In genomic region chr1:12604114-12604874, GRCh38 we compare ENCODE assay signal across 1 cellular context.
TF ChIP-seq lines count a peak whose summit lies in the region.

No MANE protein-coding gene starts in this region.

TF ChIP-seq in HepG2, 621 proteins besides CTCF, POLR2A, EP300 and RAD21 (continued from another document and continues in another):
- TF ChIP-seq CREM (IDR thresholded peaks at IDR 0.05) (peak; percentile 84), CREM (CRISPR knock-in tag; IDR thresholded peaks at IDR 0.05) (no peak), FOXC1 (CRISPR knock-in tag; IDR thresholded peaks at IDR 0.05; ENCODE audit: borderline replicate concordance) (0 out of 2 replicates have a peak, but pooled peaks have one; percentile 36), MIER2 (CRISPR knock-in tag; IDR thresholded peaks at IDR 0.05) (0 out of 2 replicates have a peak, but pooled peaks have one; percentile 62), ZNF503 (CRISPR knock-in tag; IDR thresholded peaks at IDR 0.05) (peak; percentile 67; the same call in 1 of the 2 replicates), ZNF547 (CRISPR knock-in tag; IDR thresholded peaks at IDR 0.05) (no peak), RBM39 (IDR thresholded peaks at IDR 0.05; ENCODE audit: low read depth, low read length, poor library complexity, severe bottlenecking) (no peak), NFE2L2 (IDR thresholded peaks at IDR 0.05; ENCODE audit: low read length) (no peak), SRSF4 (IDR thresholded peaks at IDR 0.05; ENCODE audit: low read depth, low read length, poor library complexity, severe bottlenecking) (no peak), ZNF362 (CRISPR knock-in tag; IDR thresholded peaks at IDR 0.05; ENCODE audit: borderline replicate concordance) (peak; percentile 49; the same call in 1 of the 2 replicates), SMARCE1 (IDR thresholded peaks at IDR 0.05; ENCODE audit: borderline replicate concordance) (no peak), ARNT2 (CRISPR knock-in tag; IDR thresholded peaks at IDR 0.05; ENCODE audit: low read depth) (0 out of 2 replicates have a peak, but pooled peaks have one; percentile 25), NAIF1 (CRISPR knock-in tag; IDR thresholded peaks at IDR 0.05; ENCODE audit: borderline replicate concordance) (no peak), PRMT3 (CRISPR knock-in tag; IDR thresholded peaks at IDR 0.05; ENCODE audit: borderline replicate concordance, low read depth) (no peak), REL (CRISPR knock-in tag; conservative IDR thresholded peaks at IDR 0.05) (no peak), TFDP2 (CRISPR knock-in tag; IDR thresholded peaks at IDR 0.05) (peak; percentile 24; the same call in 1 of the 2 replicates), ZBTB38 (CRISPR knock-in tag; IDR thresholded peaks at IDR 0.05) (peak; percentile 62), GABPB1 (CRISPR knock-in tag; IDR thresholded peaks at IDR 0.05) (peak; percentile 41; the same call in 1 of the 2 replicates), RXRB (CRISPR knock-in tag; IDR thresholded peaks at IDR 0.05; ENCODE audit: borderline replicate concordance) (peak; percentile 100), ZNF124 (CRISPR knock-in tag; IDR thresholded peaks at IDR 0.05) (no peak), ZKSCAN5 (CRISPR knock-in tag; IDR thresholded peaks at IDR 0.05) (no peak), ZSCAN22 (CRISPR knock-in tag; IDR thresholded peaks at IDR 0.05) (no peak), CREBL2 (CRISPR knock-in tag; IDR thresholded peaks at IDR 0.05; ENCODE audit: borderline replicate concordance) (no peak), ZNF570 (CRISPR knock-in tag; IDR thresholded peaks at IDR 0.05; ENCODE audit: borderline replicate concordance) (no peak), ZNF451 (CRISPR knock-in tag; IDR thresholded peaks at IDR 0.05) (no peak), ISL2 (CRISPR knock-in tag; IDR thresholded peaks at IDR 0.05) (peak; percentile 75), SMC3 (IDR thresholded peaks at IDR 0.05; ENCODE audit: low read length) (no peak), JUND (CRISPR knock-in tag; IDR thresholded peaks at IDR 0.05) (peak; percentile 92), ZNF121 (CRISPR knock-in tag; IDR thresholded peaks at IDR 0.05) (no peak), PRPF4 (IDR thresholded peaks at IDR 0.05; ENCODE audit: low read depth, low read length, poor library complexity, severe bottlenecking) (no peak), GTF2F1 (IDR thresholded peaks at IDR 0.05; ENCODE audit: low read length) (no peak), ZMYM4 (CRISPR knock-in tag; IDR thresholded peaks at IDR 0.05) (peak; percentile 54), BCL6 (CRISPR knock-in tag; IDR thresholded peaks at IDR 0.05) (peak; percentile 94), MLXIP (CRISPR knock-in tag; IDR thresholded peaks at IDR 0.05; ENCODE audit: borderline replicate concordance) (no peak), ZBTB7B (CRISPR knock-in tag; IDR thresholded peaks at IDR 0.05) (0 out of 2 replicates have a peak, but pooled peaks have one; percentile 50), FOXO4 (CRISPR knock-in tag; conservative IDR thresholded peaks at IDR 0.05) (no peak), MXD3 (CRISPR knock-in tag; IDR thresholded peaks at IDR 0.05) (peak; percentile 40; the same call in 1 of the 2 replicates), HNF1A (IDR thresholded peaks at IDR 0.05; ENCODE audit: low read depth) (peak; percentile 47; the same call in 1 of the 2 replicates), HNF1A (CRISPR knock-in tag; IDR thresholded peaks at IDR 0.05; ENCODE audit: borderline replicate concordance) (peak; percentile 65; the same call in 1 of the 2 replicates), ZHX1 (CRISPR knock-in tag; IDR thresholded peaks at IDR 0.05; ENCODE audit: low read depth) (no peak), SRY (CRISPR knock-in tag; IDR thresholded peaks at IDR 0.05) (no peak), SPEN (CRISPR knock-in tag; IDR thresholded peaks at IDR 0.05; ENCODE audit: low read depth) (peak; percentile 87; the same call in 1 of the 2 replicates), E2F5 (CRISPR knock-in tag; conservative IDR thresholded peaks at IDR 0.05) (no peak), SIN3A (IDR thresholded peaks at IDR 0.05; ENCODE audit: borderline replicate concordance, low read depth, low read length) (no peak), ZBTB43 (CRISPR knock-in tag; conservative IDR thresholded peaks at IDR 0.05) (peak; percentile 37; the same call in 1 of the 2 replicates), ZNF205 (CRISPR knock-in tag; IDR thresholded peaks at IDR 0.05) (no peak), CHD2 (IDR thresholded peaks at IDR 0.05; ENCODE audit: low read depth, low read length) (no peak)
